Comparison of ENCODE assay signal across 1 cellular context in the genomic region with DNA sequence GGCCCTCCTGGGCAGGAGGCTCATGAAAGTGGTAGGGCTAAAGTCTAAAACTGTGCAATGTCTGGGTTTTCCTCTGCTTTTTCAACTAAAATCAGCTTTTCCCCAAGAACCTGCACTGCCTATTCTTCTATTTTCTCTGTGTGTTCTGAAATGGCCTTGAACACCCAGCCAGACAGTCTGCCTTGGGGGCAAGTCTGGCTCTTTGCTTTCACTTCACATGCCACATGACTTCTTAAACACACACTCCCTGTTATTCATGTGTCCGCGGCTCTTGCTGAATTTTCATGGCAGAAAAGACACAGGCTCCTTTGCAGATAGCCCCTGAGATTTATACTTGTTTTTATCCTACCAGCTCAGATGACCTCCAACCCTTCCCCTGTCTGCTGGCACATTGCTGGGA.
TF ChIP-seq lines count a peak whose summit lies in the region.

No MANE protein-coding gene starts in this region.

TF ChIP-seq in HepG2, 621 proteins besides CTCF, POLR2A, EP300 and RAD21 (continued from another document):
- TF ChIP-seq, protein P1, sequence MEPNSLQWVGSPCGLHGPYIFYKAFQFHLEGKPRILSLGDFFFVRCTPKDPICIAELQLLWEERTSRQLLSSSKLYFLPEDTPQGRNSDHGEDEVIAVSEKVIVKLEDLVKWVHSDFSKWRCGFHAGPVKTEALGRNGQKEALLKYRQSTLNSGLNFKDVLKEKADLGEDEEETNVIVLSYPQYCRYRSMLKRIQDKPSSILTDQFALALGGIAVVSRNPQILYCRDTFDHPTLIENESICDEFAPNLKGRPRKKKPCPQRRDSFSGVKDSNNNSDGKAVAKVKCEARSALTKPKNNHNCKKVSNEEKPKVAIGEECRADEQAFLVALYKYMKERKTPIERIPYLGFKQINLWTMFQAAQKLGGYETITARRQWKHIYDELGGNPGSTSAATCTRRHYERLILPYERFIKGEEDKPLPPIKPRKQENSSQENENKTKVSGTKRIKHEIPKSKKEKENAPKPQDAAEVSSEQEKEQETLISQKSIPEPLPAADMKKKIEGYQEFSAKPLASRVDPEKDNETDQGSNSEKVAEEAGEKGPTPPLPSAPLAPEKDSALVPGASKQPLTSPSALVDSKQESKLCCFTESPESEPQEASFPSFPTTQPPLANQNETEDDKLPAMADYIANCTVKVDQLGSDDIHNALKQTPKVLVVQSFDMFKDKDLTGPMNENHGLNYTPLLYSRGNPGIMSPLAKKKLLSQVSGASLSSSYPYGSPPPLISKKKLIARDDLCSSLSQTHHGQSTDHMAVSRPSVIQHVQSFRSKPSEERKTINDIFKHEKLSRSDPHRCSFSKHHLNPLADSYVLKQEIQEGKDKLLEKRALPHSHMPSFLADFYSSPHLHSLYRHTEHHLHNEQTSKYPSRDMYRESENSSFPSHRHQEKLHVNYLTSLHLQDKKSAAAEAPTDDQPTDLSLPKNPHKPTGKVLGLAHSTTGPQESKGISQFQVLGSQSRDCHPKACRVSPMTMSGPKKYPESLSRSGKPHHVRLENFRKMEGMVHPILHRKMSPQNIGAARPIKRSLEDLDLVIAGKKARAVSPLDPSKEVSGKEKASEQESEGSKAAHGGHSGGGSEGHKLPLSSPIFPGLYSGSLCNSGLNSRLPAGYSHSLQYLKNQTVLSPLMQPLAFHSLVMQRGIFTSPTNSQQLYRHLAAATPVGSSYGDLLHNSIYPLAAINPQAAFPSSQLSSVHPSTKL (CRISPR knock-in tag; IDR thresholded peaks at IDR 0.05): peak; percentile 33
- TF ChIP-seq PAF1 (CRISPR knock-in tag; IDR thresholded peaks at IDR 0.05) (no peak), ZNF563 (CRISPR knock-in tag; IDR thresholded peaks at IDR 0.05) (no peak), TGIF2 (CRISPR knock-in tag; IDR thresholded peaks at IDR 0.05) (no peak), BCL6 (CRISPR knock-in tag; IDR thresholded peaks at IDR 0.05) (peak; percentile 58; the same call in 1 of the 2 replicates), ZNF530 (CRISPR knock-in tag; IDR thresholded peaks at IDR 0.05; ENCODE audit: low read depth) (no peak), ARNTL (CRISPR knock-in tag; IDR thresholded peaks at IDR 0.05) (no peak), ZNF605 (CRISPR knock-in tag; IDR thresholded peaks at IDR 0.05) (no peak), PHF21A (CRISPR knock-in tag; IDR thresholded peaks at IDR 0.05) (0 out of 2 replicates have a peak, but pooled peaks have one; percentile 20), ZNF160 (CRISPR knock-in tag; IDR thresholded peaks at IDR 0.05) (no peak), ZNF292 (CRISPR knock-in tag; IDR thresholded peaks at IDR 0.05; ENCODE audit: borderline replicate concordance, low read depth) (peak; percentile 11; the same call in 1 of the 2 replicates), HBP1 (CRISPR knock-in tag; IDR thresholded peaks at IDR 0.05; ENCODE audit: low read depth) (no peak), KDM6A (CRISPR knock-in tag; IDR thresholded peaks at IDR 0.05; ENCODE audit: low read depth) (no peak), GATAD2A (CRISPR knock-in tag; IDR thresholded peaks at IDR 0.05) (0 out of 2 replicates have a peak, but pooled peaks have one; percentile 34), NFIC (IDR thresholded peaks at IDR 0.05; ENCODE audit: low read length) (no peak), CREB3 (CRISPR knock-in tag; IDR thresholded peaks at IDR 0.05) (no peak), ZBTB7A (CRISPR knock-in tag; IDR thresholded peaks at IDR 0.05) (no peak), FOSL1 (CRISPR knock-in tag; IDR thresholded peaks at IDR 0.05; ENCODE audit: borderline replicate concordance) (no peak)
- TF ChIP-seq, protein P2, sequence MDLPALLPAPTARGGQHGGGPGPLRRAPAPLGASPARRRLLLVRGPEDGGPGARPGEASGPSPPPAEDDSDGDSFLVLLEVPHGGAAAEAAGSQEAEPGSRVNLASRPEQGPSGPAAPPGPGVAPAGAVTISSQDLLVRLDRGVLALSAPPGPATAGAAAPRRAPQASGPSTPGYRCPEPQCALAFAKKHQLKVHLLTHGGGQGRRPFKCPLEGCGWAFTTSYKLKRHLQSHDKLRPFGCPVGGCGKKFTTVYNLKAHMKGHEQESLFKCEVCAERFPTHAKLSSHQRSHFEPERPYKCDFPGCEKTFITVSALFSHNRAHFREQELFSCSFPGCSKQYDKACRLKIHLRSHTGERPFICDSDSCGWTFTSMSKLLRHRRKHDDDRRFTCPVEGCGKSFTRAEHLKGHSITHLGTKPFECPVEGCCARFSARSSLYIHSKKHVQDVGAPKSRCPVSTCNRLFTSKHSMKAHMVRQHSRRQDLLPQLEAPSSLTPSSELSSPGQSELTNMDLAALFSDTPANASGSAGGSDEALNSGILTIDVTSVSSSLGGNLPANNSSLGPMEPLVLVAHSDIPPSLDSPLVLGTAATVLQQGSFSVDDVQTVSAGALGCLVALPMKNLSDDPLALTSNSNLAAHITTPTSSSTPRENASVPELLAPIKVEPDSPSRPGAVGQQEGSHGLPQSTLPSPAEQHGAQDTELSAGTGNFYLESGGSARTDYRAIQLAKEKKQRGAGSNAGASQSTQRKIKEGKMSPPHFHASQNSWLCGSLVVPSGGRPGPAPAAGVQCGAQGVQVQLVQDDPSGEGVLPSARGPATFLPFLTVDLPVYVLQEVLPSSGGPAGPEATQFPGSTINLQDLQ (CRISPR knock-in tag; IDR thresholded peaks at IDR 0.05): no peak
TF ChIP-seq in HepG2: peak in this region for 17.
